Comparison of ENCODE assay signal across 10 cellular contexts in the genomic region with DNA sequence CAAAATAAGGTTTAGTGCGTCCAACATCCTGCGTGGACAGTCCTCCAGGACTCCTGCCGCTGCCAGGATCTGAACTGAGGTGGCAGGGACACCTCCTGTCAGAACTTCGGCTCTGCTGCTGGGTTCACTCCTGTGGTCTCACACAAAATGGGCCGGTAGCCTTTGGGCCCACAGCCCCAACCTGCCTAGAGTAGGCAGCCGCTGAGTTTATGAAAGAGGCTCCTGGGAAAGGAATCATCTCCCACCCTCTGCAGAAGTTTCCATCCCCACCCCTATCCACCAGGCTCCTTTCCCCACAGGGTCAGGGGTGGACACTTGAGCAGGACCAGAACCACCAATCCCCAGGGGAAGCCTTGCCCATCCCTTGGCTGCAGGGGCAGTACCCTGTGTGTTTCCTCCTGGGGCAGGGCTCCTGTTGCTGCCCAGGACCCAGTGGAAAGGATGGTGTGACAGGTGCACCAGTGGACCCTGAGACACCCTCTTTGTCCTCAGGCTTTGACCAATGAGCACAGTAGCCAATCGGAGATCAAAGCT. TPM values are rescaled to one million over a fixed set of nuclear protein-coding genes. Genes with fewer than 3 reads are reported as not detected.
DNase-seq lines count a peak whose midpoint lies in the region; ATAC-seq and TF ChIP-seq lines count a peak whose summit lies in the region.
"Had no signal": no experiment of that assay in that cellular context is flagged by ENCODE, and none has a peak within 500 bp of the region (broad histone marks: within the 10 kb centered on the region; RNA-seq: fewer than 3 reads in every experiment).

No MANE protein-coding gene starts in this region.

- intact Hi-C loops in Calu3 (cut with micrococcal nuclease; ENCODE audit: unreplicated experiment) (no loop called here), right cardiac atrium (cut with DNase I) (loop anchor here in 1 of 4 donors (5.0 kb wide), 1 partner anchor 82 kb away; no protein-coding TSS in a partner anchor), sigmoid colon (cut with DNase I) (no loop called here)

- DNase-seq in Calu3 (no peak), RWPE2 (ENCODE audit: low spot score) (peak; percentile 76), right cardiac atrium (peak in 1 of 3 donors; percentile 8), sigmoid colon (no peak), NCI-H2081 treated with DMSO at 0.1 percent for 48 hours (lab: John Stamatoyannopoulos, UW) (no peak), pons (ENCODE audit: low spot score) (no peak)
- DNase-seq: activated CD4-positive, alpha-beta T cell treated with anti-CD3 and anti-CD28 coated beads for 48 hours had no signal

- H3K9me3 Mint-ChIP-seq in Calu3 (ENCODE audit: low read depth, unreplicated experiment) = no peaks in the 10 kb centered on the region

- H3K27me3 Mint-ChIP-seq in Calu3 (ENCODE audit: unreplicated experiment) = peaks cover 32% of the 10 kb centered on the region

- H3K4me3 ChIP-seq in RWPE2 (ENCODE audit: severe bottlenecking) (no peak overlapping the region), right cardiac atrium (ENCODE audit: low read length) (no peak overlapping the region), sigmoid colon (no peak overlapping the region)

- BruUV-seq in Calu3 (replicated peaks; lab: Mats Ljungman, UMichigan) = no TSS peak

- ATAC-seq in RWPE2 (ENCODE audit: low read depth) = no peak; the same call in 2 of the 3 replicates
- no peak for ATAC-seq in right cardiac atrium
- no peak for ATAC-seq in HG03432 (IDR thresholded peaks at IDR 0.05; ENCODE audit: unreplicated experiment)
- no peak for ATAC-seq in GM21723 (IDR thresholded peaks at IDR 0.05; ENCODE audit: unreplicated experiment)

- H3K27ac ChIP-seq in RWPE2 (ENCODE audit: poor library complexity, severe bottlenecking) = no peak overlapping the region
- peak overlapping the region; percentile 30 for H3K27ac ChIP-seq in right cardiac atrium (ENCODE audit: low read length)
- peak overlapping the region; percentile 5 to 43 (median 34) for H3K27ac ChIP-seq in sigmoid colon

- H3K4me3 Mint-ChIP-seq in Calu3 (ENCODE audit: low read depth, unreplicated experiment) = peak overlapping the region; percentile 26

- TF ChIP-seq CTCF in Calu3 (IDR thresholded peaks at IDR 0.05; ENCODE audit: unreplicated experiment) (no peak), RWPE2 (IDR thresholded peaks at IDR 0.05; ENCODE audit: poor library complexity, severe bottlenecking) (peak; percentile 13), sigmoid colon (IDR thresholded peaks at IDR 0.05) (no peak)

- CTCF ChIA-PET in Calu3 (lab: Charles Lee) = interaction anchor here (0.6 to 1.3 kb wide), 3 partner anchors 11 to 321 kb away, joined by 6 to 7 read pairs (median 6); a partner anchor contains a TSS

- H3K27me3 ChIP-seq in RWPE2 (ENCODE audit: insufficient read depth, poor library complexity, severe bottlenecking) (peaks cover 34% of the 10 kb centered on the region), right cardiac atrium (ENCODE audit: control insufficient read depth, insufficient read depth) (no peaks in the 10 kb centered on the region), sigmoid colon (peaks cover 17 to 50% (median 42%) of the 10 kb centered on the region in 3 donors)

- H3K4me1 Mint-ChIP-seq in Calu3 (ENCODE audit: low read depth, unreplicated experiment) = peaks cover 51% of the 10 kb centered on the region

- no peaks in the 10 kb centered on the region for H3K9me3 ChIP-seq in RWPE2 (ENCODE audit: severe bottlenecking)
- no peaks in the 10 kb centered on the region for H3K9me3 ChIP-seq in right cardiac atrium (ENCODE audit: control insufficient read depth, low read length)
- no peaks in the 10 kb centered on the region for H3K9me3 ChIP-seq in sigmoid colon

- WGBS in right cardiac atrium = 36% methylated on average over 7 of the region's 7 CpGs
- 43 to 52% methylated on average over 7 of the region's 7 CpGs for WGBS in sigmoid colon, 2 donors

- TF ChIP-seq POLR2A in sigmoid colon (IDR thresholded peaks at IDR 0.05) = no peak

- H3K36me3 ChIP-seq in RWPE2 (ENCODE audit: low read depth) (peaks cover 6% of the 10 kb centered on the region; the same call in 1 of the 2 replicates), sigmoid colon (peaks cover 0 to 16% (median 8%) of the 10 kb centered on the region in 4 donors)

- peaks cover 88% of the 10 kb centered on the region for H3K36me3 Mint-ChIP-seq in Calu3 (ENCODE audit: insufficient read depth, unreplicated experiment)

- H3K27ac Mint-ChIP-seq in Calu3 (ENCODE audit: unreplicated experiment) = peak overlapping the region; percentile 87

- TF ChIP-seq EP300 in sigmoid colon (IDR thresholded peaks at IDR 0.05) = no peak

- H3K4me1 ChIP-seq in RWPE2 (ENCODE audit: insufficient read depth, poor library complexity, severe bottlenecking) (no peaks in the 10 kb centered on the region), right cardiac atrium (ENCODE audit: control insufficient read depth, insufficient read depth, low read length) (peaks cover 9% of the 10 kb centered on the region), sigmoid colon (peaks cover 0 to 41% (median 39%) of the 10 kb centered on the region in 4 donors)

RNA-seq across cellular contexts. Expression of a gene that starts 2.1 kb away (rescaled TPM):
- total RNA-seq in Calu3 (2022) = 0.24 TPM in 1 of 2 replicates, not detected in the other
- total RNA-seq in right cardiac atrium = not detected
- polyA plus RNA-seq in right cardiac atrium = 0.54 TPM
- not detected for total RNA-seq in sigmoid colon
- polyA plus RNA-seq in sigmoid colon = under 1 TPM in 1 of 3 donors, not detected in 2; 0.44 TPM
- total RNA-seq: renal cortical epithelial cell had no signal

RNA-seq across cellular contexts. Expression of a gene that starts 5.8 kb away (rescaled TPM):
- 192 and 197 TPM in 2 replicates for total RNA-seq in Calu3 (2022)
- 10 to 100 TPM; 62.1 to 73.5 (median 63.6) TPM for total RNA-seq in right cardiac atrium
- 52.3 TPM for polyA plus RNA-seq in right cardiac atrium
- 100 to 1,000 TPM in 3 of 4 donors, 10 to 100 TPM in 1; 84.7 to 109 (median 104) TPM for total RNA-seq in sigmoid colon
- 10 to 100 TPM; 71.7 to 84.2 (median 74.5) TPM for polyA plus RNA-seq in sigmoid colon

RNA-seq across cellular contexts. Expression of a gene that starts 28.2 kb away (rescaled TPM):
- total RNA-seq in Calu3 (2022) (2.5 and 3.2 TPM in 2 replicates), right cardiac atrium (10 to 100 TPM; 14.4 to 18.1 (median 16.3) TPM), sigmoid colon (1 to 10 TPM; 3.4 to 5.3 (median 4.3) TPM)
- polyA plus RNA-seq in right cardiac atrium (6.7 TPM), sigmoid colon (1 to 10 TPM in 1 of 3 donors, under 1 TPM in 2; 0.23 to 3.6 (median 0.60) TPM)

RNA-seq across cellular contexts. Expression of a gene that starts 35.7 kb away (rescaled TPM):
- total RNA-seq in Calu3 (2022) (79.9 and 85.9 TPM in 2 replicates), right cardiac atrium (10 to 100 TPM; 43.1 to 51.0 (median 49.9) TPM), sigmoid colon (10 to 100 TPM; 25.0 to 36.4 (median 31.2) TPM)
- polyA plus RNA-seq in right cardiac atrium (32.2 TPM), sigmoid colon (10 to 100 TPM; 21.6 to 62.8 (median 41.6) TPM)
